Comparison of ENCODE assay signal across 19 cellular contexts in the genomic region with DNA sequence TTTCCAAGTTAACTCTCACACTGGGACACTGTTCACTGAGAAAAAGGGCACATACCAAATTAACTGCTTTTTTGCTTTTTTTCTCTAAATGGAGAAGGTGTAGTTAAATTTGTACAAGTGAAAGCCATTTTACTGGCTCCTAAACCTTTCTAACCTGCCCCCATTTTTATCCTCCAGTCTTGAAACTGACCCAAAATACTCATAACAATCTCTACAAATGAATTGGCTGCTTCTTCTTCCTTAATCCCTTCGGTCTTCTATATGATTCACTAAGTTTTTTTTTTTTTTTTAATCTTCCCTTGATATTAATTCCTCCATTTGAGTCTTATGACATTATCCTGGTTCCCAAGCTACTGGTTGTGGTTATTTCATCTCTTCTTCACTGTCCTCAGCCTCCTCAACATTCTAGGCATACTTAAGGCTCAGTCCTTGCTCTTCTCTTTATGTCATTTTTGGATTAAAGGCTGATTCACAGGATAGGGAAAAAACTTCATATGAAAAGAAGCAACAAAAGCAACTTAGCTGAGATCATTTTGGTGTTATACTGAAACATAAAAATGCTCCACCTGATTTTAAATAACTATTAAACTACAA. TPM values are rescaled to one million over a fixed set of nuclear protein-coding genes. Genes with fewer than 3 reads are reported as not detected.
DNase-seq lines count a peak whose midpoint lies in the region; ATAC-seq lines count a peak whose summit lies in the region.
"Had no signal": no experiment of that assay in that cellular context is flagged by ENCODE, and none has a peak within 500 bp of the region (broad histone marks: within the 10 kb centered on the region; RNA-seq: fewer than 3 reads in every experiment).

No MANE protein-coding gene starts in this region.

- peak overlapping the region in 5 of 7 donors; percentile 18 to 77 (median 65) for H3K27ac Mint-ChIP-seq in CD4-positive, alpha-beta memory T cell
- H3K27ac Mint-ChIP-seq in activated T-helper 17 cell treated with anti-CD3 and anti-CD28 coated beads, Interleukin-2, amount 50 U/mL, for 72 hours, result peak overlapping the region; percentile 86
- peak overlapping the region in 5 of 9 donors; percentile 2 to 82 (median 28) for H3K27ac Mint-ChIP-seq in naive thymus-derived CD4-positive, alpha-beta T cell

- H3K4me1 ChIP-seq in CD4-positive, alpha-beta memory T cell (ENCODE audit: insufficient read depth, low read length), result no peaks in the 10 kb centered on the region
- no peaks in the 10 kb centered on the region for H3K4me1 ChIP-seq in naive thymus-derived CD4-positive, alpha-beta T cell (ENCODE audit: control insufficient read depth in 2 of 2, insufficient read depth in 2 of 2, low read length in 2 of 2)
- H3K4me1 ChIP-seq: BLaER1, Peyer's patch, testis had no signal

- no peak overlapping the region for H3K4me3 ChIP-seq in CD4-positive, alpha-beta memory T cell (ENCODE audit: low read length in 2 of 2)
- no peak overlapping the region for H3K4me3 ChIP-seq in naive thymus-derived CD4-positive, alpha-beta T cell (ENCODE audit: low read length)
- H3K4me3 ChIP-seq: BLaER1, Peyer's patch, testis had no signal

- no peaks in the 10 kb centered on the region for H3K27me3 ChIP-seq in CD4-positive, alpha-beta memory T cell (ENCODE audit: insufficient read depth, low read length)
- no peaks in the 10 kb centered on the region for H3K27me3 ChIP-seq in naive thymus-derived CD4-positive, alpha-beta T cell (ENCODE audit: control insufficient read depth in 2 of 2, insufficient read depth in 2 of 2, low read length in 2 of 2)
- H3K27me3 ChIP-seq: BLaER1, Peyer's patch, testis had no signal

- peaks cover 14% of the 10 kb centered on the region for H3K36me3 ChIP-seq in CD4-positive, alpha-beta memory T cell (ENCODE audit: insufficient read depth, low read length)
- peaks cover 3 to 45% (median 8%) of the 10 kb centered on the region in 3 experiments for H3K36me3 ChIP-seq in naive thymus-derived CD4-positive, alpha-beta T cell (ENCODE audit: control insufficient read depth in 2 of 3, insufficient read depth in 3 of 3, low read length in 3 of 3)

- intact Hi-C loops in CD4-positive, alpha-beta memory T cell (cut with micrococcal nuclease), result no loop called here
- intact Hi-C loops in naive thymus-derived CD4-positive, alpha-beta T cell (cut with micrococcal nuclease), result no loop called here

- POLR2A ChIA-PET in CD4-positive, alpha-beta memory T cell (lab: Charles Lee; ENCODE audit: partially characterized antibody), result no interaction called here
- POLR2A ChIA-PET in naive thymus-derived CD4-positive, alpha-beta T cell (lab: Charles Lee), result no interaction called here

- no peaks in the 10 kb centered on the region for H3K9me3 Mint-ChIP-seq in CD4-positive, alpha-beta memory T cell
- H3K9me3 Mint-ChIP-seq in activated T-helper 17 cell treated with anti-CD3 and anti-CD28 coated beads, Interleukin-2, amount 50 U/mL, for 72 hours, result no peaks in the 10 kb centered on the region
- H3K9me3 Mint-ChIP-seq in naive thymus-derived CD4-positive, alpha-beta T cell, result no peaks in the 10 kb centered on the region

- H3K36me3 Mint-ChIP-seq in CD4-positive, alpha-beta memory T cell, result peaks cover 42 to 57% of the 10 kb centered on the region in 2 donors
- peaks cover 99% of the 10 kb centered on the region for H3K36me3 Mint-ChIP-seq in activated T-helper 17 cell treated with anti-CD3 and anti-CD28 coated beads, Interleukin-2, amount 50 U/mL, for 72 hours (ENCODE audit: low read depth)
- H3K36me3 Mint-ChIP-seq in naive thymus-derived CD4-positive, alpha-beta T cell, result peaks cover 8 to 50% (median 18%) of the 10 kb centered on the region in 5 donors

- CTCF ChIA-PET in CD4-positive, alpha-beta memory T cell (lab: Charles Lee; ENCODE audit: partially characterized antibody), result no interaction called here
- CTCF ChIA-PET in naive thymus-derived CD4-positive, alpha-beta T cell (lab: Charles Lee), result no interaction called here

- peaks cover 0 to 9% (median 5%) of the 10 kb centered on the region in 4 donors for H3K4me1 Mint-ChIP-seq in CD4-positive, alpha-beta memory T cell
- H3K4me1 Mint-ChIP-seq in activated T-helper 17 cell treated with anti-CD3 and anti-CD28 coated beads, Interleukin-2, amount 50 U/mL, for 72 hours, result peaks cover 22% of the 10 kb centered on the region
- peaks cover 0 to 13% (median 0%) of the 10 kb centered on the region in 7 donors for H3K4me1 Mint-ChIP-seq in naive thymus-derived CD4-positive, alpha-beta T cell

- no peaks in the 10 kb centered on the region for H3K27me3 Mint-ChIP-seq in CD4-positive, alpha-beta memory T cell
- no peaks in the 10 kb centered on the region for H3K27me3 Mint-ChIP-seq in activated T-helper 17 cell treated with anti-CD3 and anti-CD28 coated beads, Interleukin-2, amount 50 U/mL, for 72 hours
- no peaks in the 10 kb centered on the region for H3K27me3 Mint-ChIP-seq in naive thymus-derived CD4-positive, alpha-beta T cell

- H3K27ac ChIP-seq in CD4-positive, alpha-beta memory T cell (ENCODE audit: low read depth, low read length), result no peak overlapping the region
- no peak overlapping the region for H3K27ac ChIP-seq in naive thymus-derived CD4-positive, alpha-beta T cell (ENCODE audit: low read depth, low read length)
- H3K27ac ChIP-seq: BLaER1, testis had no signal

- no peaks in the 10 kb centered on the region for H3K9me3 ChIP-seq in CD4-positive, alpha-beta memory T cell (ENCODE audit: control insufficient read depth in 1 of 2, low read length in 2 of 2)
- no peaks in the 10 kb centered on the region for H3K9me3 ChIP-seq in naive thymus-derived CD4-positive, alpha-beta T cell (ENCODE audit: control insufficient read depth in 2 of 3, low read length in 3 of 3)
- H3K9me3 ChIP-seq: BLaER1, Peyer's patch, SK-N-SH, testis had no signal

- ATAC-seq in activated T-helper 17 cell treated with anti-CD3 and anti-CD28 coated beads, Interleukin-2, amount 50 U/mL, for 72 hours (replicated peaks), result peak; percentile 70
- no peak for ATAC-seq in naive thymus-derived CD4-positive, alpha-beta T cell
- no peak for ATAC-seq in HG03108 (IDR thresholded peaks at IDR 0.05; ENCODE audit: unreplicated experiment)

- DNase-seq in CD4-positive, alpha-beta memory T cell, result no peak
- peak; percentile 29 for DNase-seq in EH (ENCODE audit: low read depth)
- DNase-seq in naive thymus-derived CD4-positive, alpha-beta T cell, result no peak
- DNase-seq in A172 (ENCODE audit: low spot score), result no peak
- DNase-seq in OCI-M1 (lab: John Stamatoyannopoulos, UW), result no peak
- DNase-seq: activated CD4-positive, alpha-beta T cell treated with anti-CD3 and anti-CD28 coated beads for 1 hour; activated T-cell treated with anti-CD3 and anti-CD28 coated beads for 4 hours; amygdala; central memory CD4-positive, alpha-beta T cell; effector CD4-positive, alpha-beta T cell; NCI-H146; Peyer's patch; posterior cingulate gyrus; SK-N-SH; stimulated activated CD4-positive, alpha-beta T cell treated with anti-CD3 and anti-CD28 coated beads, Interleukin-4, amount 100 ng/mL, for 24 hours; testis had no signal

- H3K4me3 Mint-ChIP-seq in CD4-positive, alpha-beta memory T cell, result no peak overlapping the region
- H3K4me3 Mint-ChIP-seq in activated T-helper 17 cell treated with anti-CD3 and anti-CD28 coated beads, Interleukin-2, amount 50 U/mL, for 72 hours, result peak overlapping the region; percentile 42
- H3K4me3 Mint-ChIP-seq in naive thymus-derived CD4-positive, alpha-beta T cell, result no peak overlapping the region

RNA-seq across cellular contexts. Expression of a gene that starts 19.8 kb away (rescaled TPM):
- total RNA-seq in CD4-positive, alpha-beta memory T cell, result 10 to 100 TPM; 72.2 to 76.4 TPM
- 10 to 100 TPM in 1 of 2 donors, 1 to 10 TPM in 1; 9.1 to 13.5 TPM for polyA plus RNA-seq in CD4-positive, alpha-beta memory T cell
- 10 to 100 TPM; 58.4 to 59.3 TPM for total RNA-seq in activated T-helper 17 cell treated with anti-CD3 and anti-CD28 coated beads, Interleukin-2, amount 50 U/mL, for 72 hours
- total RNA-seq in naive thymus-derived CD4-positive, alpha-beta T cell, result 10 to 100 TPM; 29.8 to 78.0 (median 56.2) TPM
- 10 to 100 TPM in 1 of 2 donors, 1 to 10 TPM in 1; 9.7 to 10.0 TPM for polyA plus RNA-seq in naive thymus-derived CD4-positive, alpha-beta T cell
- 28.8 and 40.5 TPM in 2 replicates for total RNA-seq in A172 (2014; rRNA removed; shearing (Covaris generic))

RNA-seq across cellular contexts. Expression of a gene that starts 54.5 kb away (rescaled TPM):
- 10 to 100 TPM; 30.0 to 30.3 TPM for total RNA-seq in CD4-positive, alpha-beta memory T cell
- 10 to 100 TPM; 22.4 to 23.0 TPM for polyA plus RNA-seq in CD4-positive, alpha-beta memory T cell
- total RNA-seq in activated T-helper 17 cell treated with anti-CD3 and anti-CD28 coated beads, Interleukin-2, amount 50 U/mL, for 72 hours, result 10 to 100 TPM; 16.9 to 26.0 TPM
- 10 to 100 TPM; 11.5 to 33.9 (median 31.4) TPM for total RNA-seq in naive thymus-derived CD4-positive, alpha-beta T cell
- polyA plus RNA-seq in naive thymus-derived CD4-positive, alpha-beta T cell, result 10 to 100 TPM; 20.5 to 32.8 TPM
- 69.7 and 80.0 TPM in 2 replicates for total RNA-seq in A172 (2014; rRNA removed; shearing (Covaris generic))

RNA-seq across cellular contexts. Expression of a gene that starts 54.7 kb away (rescaled TPM):
- total RNA-seq in CD4-positive, alpha-beta memory T cell, result 10 to 100 TPM; 48.0 to 57.7 TPM
- 10 to 100 TPM; 18.7 to 27.2 TPM for polyA plus RNA-seq in CD4-positive, alpha-beta memory T cell
- total RNA-seq in activated T-helper 17 cell treated with anti-CD3 and anti-CD28 coated beads, Interleukin-2, amount 50 U/mL, for 72 hours, result 100 to 1,000 TPM in 1 of 2 donors, 10 to 100 TPM in 1; 41.9 to 146 TPM
- 10 to 100 TPM; 28.5 to 69.7 (median 49.1) TPM for total RNA-seq in naive thymus-derived CD4-positive, alpha-beta T cell
- 10 to 100 TPM; 28.3 to 31.5 TPM for polyA plus RNA-seq in naive thymus-derived CD4-positive, alpha-beta T cell
- total RNA-seq in A172 (2014; rRNA removed; shearing (Covaris generic)), result 89.1 and 173 TPM in 2 replicates

Comparison
In these comparisons a context has a peak if more than half of its experiments do, and no peak if none do; other contexts are left out.
1. H3K27ac Mint-ChIP-seq: peak in every context shown above with its lines; median percentile 86 in activated T-helper 17 cell treated with anti-CD3 and anti-CD28 coated beads, Interleukin-2, amount 50 U/mL, for 72 hours; 65 in CD4-positive, alpha-beta memory T cell; 28 in naive thymus-derived CD4-positive, alpha-beta T cell.